ENCODE assay signal across 8 cellular contexts in the genomic region with DNA sequence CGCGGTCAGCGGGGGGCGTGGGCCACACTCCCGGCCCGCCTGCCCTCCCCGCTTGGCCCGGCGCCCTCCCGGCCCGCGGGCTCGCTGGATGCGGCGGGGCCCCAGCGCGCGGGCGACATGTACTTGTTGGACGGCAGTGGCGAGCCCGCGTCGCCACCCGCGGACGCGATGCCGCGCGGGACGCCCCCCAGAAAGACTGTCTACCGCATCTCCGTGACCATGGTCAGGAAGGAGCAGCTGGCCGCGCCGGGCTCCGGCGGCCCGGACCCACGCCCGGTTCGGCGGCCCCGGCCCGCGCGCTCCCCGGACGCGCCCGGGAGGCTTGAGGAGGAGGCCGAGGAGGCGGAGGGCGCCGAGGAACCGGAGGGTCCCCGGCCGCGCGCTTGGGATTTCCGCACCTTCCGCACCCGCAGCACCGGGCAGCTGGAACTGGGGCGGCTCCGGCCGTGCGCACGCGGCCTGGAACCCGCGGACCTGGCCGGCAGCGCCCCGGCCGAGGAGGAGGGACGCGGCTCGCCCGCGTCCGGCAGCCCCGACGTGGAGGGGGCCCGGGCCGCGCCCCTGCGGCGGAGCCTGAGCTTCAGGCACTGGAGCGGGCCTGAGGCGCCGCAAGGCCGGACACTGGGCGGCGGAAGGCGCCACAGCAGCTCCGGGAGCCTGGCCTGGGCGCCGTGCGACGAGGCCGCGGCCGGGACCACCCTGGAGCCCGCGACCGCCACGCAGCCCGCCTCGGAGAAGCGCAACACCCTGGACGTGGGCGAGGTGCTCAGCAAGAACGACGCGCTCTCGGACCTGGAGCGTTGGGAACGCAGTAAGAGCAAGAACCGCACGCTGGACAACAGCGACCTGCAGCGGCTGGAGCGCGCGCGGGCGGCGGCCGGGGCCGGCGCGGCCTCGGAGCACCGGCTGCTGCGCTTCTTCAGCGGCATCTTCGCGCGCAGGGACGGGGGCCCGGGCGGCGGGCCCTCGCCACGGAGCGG.
DNase-seq lines count a peak whose midpoint lies in the region; ATAC-seq and TF ChIP-seq lines count a peak whose summit lies in the region.

No MANE protein-coding gene starts in this region.

- H3K9me3 ChIP-seq in mucosa of descending colon (no peaks in the 10 kb centered on the region), vagina (no peaks in the 10 kb centered on the region)

- DNase-seq in ELR (ENCODE audit: low read depth) (peak; percentile 70), NCI-H748 (lab: John Stamatoyannopoulos, UW; ENCODE audit: unreplicated experiment) (peak; percentile 91), mucosa of descending colon (peak; percentile 67 to 76 (median 69)), vagina (ENCODE audit: extremely low spot score in 2 of 2) (no peak), NAMALWA (ENCODE audit: low spot score) (no peak), RPMI8226 (no peak)

- no peak for TF ChIP-seq POLR2A in vagina (IDR thresholded peaks at IDR 0.05)

- ATAC-seq in esophagus mucosa, result peak; percentile 43
- ATAC-seq in mucosa of descending colon, result peak; percentile 79
- ATAC-seq in GM18870 (IDR thresholded peaks at IDR 0.05; ENCODE audit: unreplicated experiment), result no peak

- H3K4me3 ChIP-seq in mucosa of descending colon, result peak overlapping the region; percentile 24
- H3K4me3 ChIP-seq in vagina, result peak overlapping the region; percentile 47 to 52

- peak overlapping the region; percentile 48 for H3K27ac ChIP-seq in vagina

- H3K27me3 ChIP-seq in vagina, result no peaks in the 10 kb centered on the region

- TF ChIP-seq CTCF in mucosa of descending colon (IDR thresholded peaks at IDR 0.05) (peak; percentile 57), vagina (IDR thresholded peaks at IDR 0.05) (no peak)

- no peaks in the 10 kb centered on the region for H3K36me3 ChIP-seq in mucosa of descending colon (ENCODE audit: low read depth)
- H3K36me3 ChIP-seq in vagina, result no peaks in the 10 kb centered on the region

- H3K4me1 ChIP-seq in mucosa of descending colon (ENCODE audit: low read depth), result peaks cover 14% of the 10 kb centered on the region
- peaks cover 31% of the 10 kb centered on the region for H3K4me1 ChIP-seq in vagina

- intact Hi-C loops in mucosa of descending colon (cut with DNase I, micrococcal nuclease) (loop anchor here (5.0 to 10.0 kb wide), 3 partner anchors 65 to 75 kb away; no protein-coding TSS in a partner anchor), vagina (cut with DNase I) (loop anchor here (5.0 kb wide), 2 partner anchors 72 to 73 kb away; no protein-coding TSS in a partner anchor)

Comparison
In these comparisons a context has a peak if more than half of its experiments do, and no peak if none do; other contexts are left out.
1. DNase-seq: peak in ELR (single experiment), NCI-H748 (single experiment) and mucosa of descending colon (3 of 3); none in vagina (0 of 2), NAMALWA (single experiment) and RPMI8226 (single experiment).